ENCODE assay signal across 7 cellular contexts in the genomic region with DNA sequence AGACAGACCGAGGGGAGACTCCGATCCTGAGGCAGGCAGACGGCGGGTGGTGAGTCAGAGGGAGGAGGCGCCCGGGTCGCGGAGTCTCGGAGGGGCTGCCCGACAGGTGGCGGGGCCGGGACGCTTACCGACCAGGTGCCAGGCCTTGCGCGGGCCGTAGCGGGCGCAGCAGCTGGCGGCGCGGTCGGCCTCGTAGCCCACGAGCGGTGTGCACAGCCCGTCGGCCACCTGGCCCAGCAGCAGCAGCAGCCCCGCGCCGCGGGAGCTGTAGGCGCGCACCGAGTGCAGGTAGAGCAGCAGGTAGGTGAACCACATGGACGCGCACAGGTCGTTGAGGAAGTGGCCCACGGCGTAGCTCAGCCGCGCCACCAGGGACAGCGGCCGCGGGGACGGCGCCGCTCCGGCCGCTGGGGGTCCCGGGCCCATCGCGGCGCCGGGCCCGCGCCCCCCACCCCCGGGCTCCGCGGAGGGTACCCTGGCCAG.
DNase-seq lines count a peak whose midpoint lies in the region; ATAC-seq and TF ChIP-seq lines count a peak whose summit lies in the region.

No MANE protein-coding gene starts in this region.

- peaks cover 27% of the 10 kb centered on the region for H3K4me1 ChIP-seq in adipocyte (ENCODE audit: control insufficient read depth, insufficient read depth, low read length)

- peak overlapping the region; percentile 68 for H3K4me2 ChIP-seq in SU-DHL-6 (ENCODE audit: low read depth, low read length, poor library complexity, severe bottlenecking)

- ATAC-seq in GM18870 (IDR thresholded peaks at IDR 0.05; ENCODE audit: unreplicated experiment) (peak; percentile 21), HG02981 (IDR thresholded peaks at IDR 0.05; ENCODE audit: unreplicated experiment) (peak; percentile 34)

- no peaks in the 10 kb centered on the region for H3K9me3 ChIP-seq in SU-DHL-6 (ENCODE audit: insufficient read depth, low read length)
- H3K9me3 ChIP-seq in adipocyte (ENCODE audit: control insufficient read depth, low read length) = no peaks in the 10 kb centered on the region

- H3F3A ChIP-seq in SU-DHL-6 (ENCODE audit: insufficient read depth) = no peaks in the 10 kb centered on the region

- H3K9me2 ChIP-seq in SU-DHL-6 (replicated peaks; ENCODE audit: insufficient read depth, low read length) = no peaks in the 10 kb centered on the region

- H3K9ac ChIP-seq in SU-DHL-6 (ENCODE audit: low read length) = peak overlapping the region; percentile 62
- peak overlapping the region; percentile 89 for H3K9ac ChIP-seq in adipocyte (ENCODE audit: low read length)

- no peak overlapping the region for H3K27ac ChIP-seq in SU-DHL-6 (ENCODE audit: low read depth, low read length)

- no peak for TF ChIP-seq CTCF in SU-DHL-6 (IDR thresholded peaks at IDR 0.05; ENCODE audit: insufficient read depth, low read length, poor library complexity, severe bottlenecking)

- H3K79me2 ChIP-seq in SU-DHL-6 (ENCODE audit: insufficient read depth, low read length) = peaks cover 27% of the 10 kb centered on the region

- DNase-seq in adipocyte (ENCODE audit: low read depth) (peak; percentile 75), islet precursor cell (peak; percentile 84), globus pallidus (ENCODE audit: low spot score) (no peak)
- peak; percentile 76 for DNase-seq in stimulated activated CD4-positive, alpha-beta T cell treated with anti-CD3 and anti-CD28 coated beads, Interleukin-4, amount 100 ng/mL, for 1 hour

- H3K27me3 ChIP-seq in SU-DHL-6 (ENCODE audit: low read length) (no peaks in the 10 kb centered on the region), adipocyte (replicated peaks; ENCODE audit: control insufficient read depth, insufficient read depth, low read length) (no peaks in the 10 kb centered on the region)

- H3K4me3 ChIP-seq in SU-DHL-6 (ENCODE audit: insufficient read depth, low read length, poor library complexity, severe bottlenecking) = peak overlapping the region; percentile 62
- H3K4me3 ChIP-seq in adipocyte (ENCODE audit: low read length) = peak overlapping the region; percentile 92

- no peak overlapping the region for H2AFZ ChIP-seq in SU-DHL-6 (ENCODE audit: low read depth, low read length, severe bottlenecking)

- H3K36me3 ChIP-seq in SU-DHL-6 (ENCODE audit: low read length) (no peaks in the 10 kb centered on the region), adipocyte (ENCODE audit: control insufficient read depth, insufficient read depth, low read length, severe bottlenecking) (no peaks in the 10 kb centered on the region)

- peaks cover 7% of the 10 kb centered on the region; the same call in 1 of the 2 replicates for H4K20me1 ChIP-seq in SU-DHL-6 (ENCODE audit: low read depth, low read length)
